Comparison of ENCODE assay signal across 21 cellular contexts in genomic region chr7:33100770-33101169, GRCh38.
"Had no signal": no experiment of that assay in that cellular context is flagged by ENCODE, and none has a peak within 500 bp of the region (broad histone marks: within the 10 kb centered on the region; RNA-seq: fewer than 3 reads in every experiment).

No MANE protein-coding gene starts in this region.

- H3K27me3 ChIP-seq: adrenal gland had no signal

- H3K4me3 Mint-ChIP-seq: activated CD4-positive, alpha-beta memory T cell treated with anti-CD3 and anti-CD28 coated beads, Interleukin-2, amount 10 ng/mL, durations not matched to agents 7 days and 5 days; activated CD4-positive, alpha-beta T cell treated with anti-CD3 and anti-CD28 coated beads for 36 hours; activated naive CD8-positive, alpha-beta T cell treated with anti-CD3 and anti-CD28 coated beads, Interleukin-2, amount 10 ng/mL, durations not matched to agents 7 days and 5 days had no signal

- DNase-seq: activated CD4-positive, alpha-beta memory T cell treated with anti-CD3 and anti-CD28 coated beads, Interleukin-2, amount 10 ng/mL, durations not matched to agents 7 days and 5 days; activated CD4-positive, alpha-beta T cell treated with anti-CD3 and anti-CD28 coated beads for 36 hours; activated CD4-positive, alpha-beta T cell treated with anti-CD3 and anti-CD28 coated beads, Interleukin-2, amount 50 U/mL, for 1 hour; activated naive CD4-positive, alpha-beta T cell treated with anti-CD3 and anti-CD28 coated beads, Interleukin-2, amount 50 U/mL, for 16 hours; activated naive CD8-positive, alpha-beta T cell treated with anti-CD3 and anti-CD28 coated beads, Interleukin-2, amount 10 ng/mL, durations not matched to agents 7 days and 5 days; adrenal gland; anterior cingulate cortex; cerebellar nuclear complex; Kasumi-1; KBM-7; NCI-H1048; NCI-H146; NCI-H1930; NCI-H2171; NCI-H2227 treated with DMSO at 0.1 percent for 48 hours; NCI-H526; NCI-H774; PC-3; SHP77 treated with DMSO at 0.1 percent for 48 hours; T-helper 2 cell; T1000 had no signal

- H3K4me3 ChIP-seq: adrenal gland had no signal

- H3K9me3 ChIP-seq: adrenal gland had no signal

- H3K27ac ChIP-seq: adrenal gland had no signal

- H3K27me3 Mint-ChIP-seq: activated CD4-positive, alpha-beta memory T cell treated with anti-CD3 and anti-CD28 coated beads, Interleukin-2, amount 10 ng/mL, durations not matched to agents 7 days and 5 days; activated CD4-positive, alpha-beta T cell treated with anti-CD3 and anti-CD28 coated beads for 36 hours; activated naive CD8-positive, alpha-beta T cell treated with anti-CD3 and anti-CD28 coated beads, Interleukin-2, amount 10 ng/mL, durations not matched to agents 7 days and 5 days had no signal

- ATAC-seq: activated CD4-positive, alpha-beta T cell treated with anti-CD3 and anti-CD28 coated beads for 36 hours; PC-3 had no signal

- H3K27ac Mint-ChIP-seq: activated CD4-positive, alpha-beta memory T cell treated with anti-CD3 and anti-CD28 coated beads, Interleukin-2, amount 10 ng/mL, durations not matched to agents 7 days and 5 days; activated CD4-positive, alpha-beta T cell treated with anti-CD3 and anti-CD28 coated beads for 36 hours; activated naive CD8-positive, alpha-beta T cell treated with anti-CD3 and anti-CD28 coated beads, Interleukin-2, amount 10 ng/mL, durations not matched to agents 7 days and 5 days had no signal

- H3K9me3 Mint-ChIP-seq: activated CD4-positive, alpha-beta memory T cell treated with anti-CD3 and anti-CD28 coated beads, Interleukin-2, amount 10 ng/mL, durations not matched to agents 7 days and 5 days; activated naive CD8-positive, alpha-beta T cell treated with anti-CD3 and anti-CD28 coated beads, Interleukin-2, amount 10 ng/mL, durations not matched to agents 7 days and 5 days had no signal
